2 cellular contexts compared by ENCODE assay signal in genomic region chr9:109535365-109535764, GRCh38.
TF ChIP-seq lines count a peak whose summit lies in the region.

No MANE protein-coding gene starts in this region.

TF ChIP-seq in A549, 52 proteins besides CTCF, POLR2A, EP300 and RAD21:
- TF ChIP-seq USF2 (IDR thresholded peaks at IDR 0.05): peak; percentile 23; the same call in 1 of the 2 replicates
- TF ChIP-seq MYC (IDR thresholded peaks at IDR 0.05; ENCODE audit: borderline replicate concordance, low read length): no peak

TF ChIP-seq in K562, 482 proteins besides CTCF, POLR2A, EP300 and RAD21:
- TF ChIP-seq ATF2 (CRISPR knock-in tag; IDR thresholded peaks at IDR 0.05): no peak
- peak; percentile 80 for TF ChIP-seq RAD51 (IDR thresholded peaks at IDR 0.05; ENCODE audit: borderline replicate concordance, low read depth)
- peak; percentile 69; the same call in 1 of the 2 replicates for TF ChIP-seq TOE1 (IDR thresholded peaks at IDR 0.05; ENCODE audit: borderline replicate concordance)
- TF ChIP-seq TOE1 (CRISPR knock-in tag; IDR thresholded peaks at IDR 0.05; ENCODE audit: borderline replicate concordance, low read depth): no peak
- TF ChIP-seq CBFA2T2 (conservative IDR thresholded peaks at IDR 0.05): 0 out of 2 replicates have a peak, but pooled peaks have one; percentile 27
- no peak for TF ChIP-seq CHAMP1 (IDR thresholded peaks at IDR 0.05)
- peak; percentile 92 for TF ChIP-seq TFE3 (CRISPR knock-in tag; IDR thresholded peaks at IDR 0.05)
